In the genomic region with DNA sequence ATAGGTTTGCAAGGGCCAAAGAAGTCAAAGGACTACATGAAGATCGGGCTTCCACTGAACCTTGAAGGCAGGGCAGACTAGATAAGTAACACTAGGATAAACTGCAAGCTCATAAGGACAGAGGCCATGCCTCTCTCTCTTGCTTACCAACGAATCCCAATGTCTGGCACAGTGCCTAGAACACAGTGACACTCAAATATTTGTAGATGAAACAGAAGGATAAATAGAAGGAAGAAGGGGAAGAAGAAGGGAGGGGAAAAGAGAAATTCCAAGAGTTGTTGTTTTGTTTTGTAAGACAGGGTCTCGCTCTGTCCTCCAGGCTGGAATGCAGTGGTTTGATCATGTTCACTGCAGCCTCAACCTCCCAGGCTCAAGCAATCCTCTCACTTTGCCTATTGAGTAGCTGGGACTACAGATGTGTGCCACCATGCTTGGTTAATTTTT, we compare ENCODE assay signal across 1 cellular context.
TF ChIP-seq lines count a peak whose summit lies in the region.

No MANE protein-coding gene starts in this region.

TF ChIP-seq in A549, 52 proteins besides CTCF, POLR2A, EP300 and RAD21 (continued from another document):
- no peak for TF ChIP-seq ELK1 (IDR thresholded peaks at IDR 0.05; ENCODE audit: low read depth, low read length)
- peak; percentile 24; the same call in 1 of the 2 replicates for TF ChIP-seq JUNB (IDR thresholded peaks at IDR 0.05)
- TF ChIP-seq MAFK (IDR thresholded peaks at IDR 0.05; ENCODE audit: partially characterized antibody): peak; percentile 3
- TF ChIP-seq CHD4 (IDR thresholded peaks at IDR 0.05; ENCODE audit: borderline replicate concordance): no peak
- TF ChIP-seq CEBPB (IDR thresholded peaks at IDR 0.05): peak in 1 of 2 experiments; percentile 60; a peak in 2 of 4 replicates
- peak; percentile 23; the same call in 1 of the 3 replicates for TF ChIP-seq SMC3 (IDR thresholded peaks at IDR 0.05)
- TF ChIP-seq CBX8 (IDR thresholded peaks at IDR 0.05): no peak
- peak; percentile 78; the same call in 1 of the 2 replicates for TF ChIP-seq GATA3 (IDR thresholded peaks at IDR 0.05; ENCODE audit: borderline replicate concordance)
